1 cellular context compared by ENCODE assay signal in the genomic region with DNA sequence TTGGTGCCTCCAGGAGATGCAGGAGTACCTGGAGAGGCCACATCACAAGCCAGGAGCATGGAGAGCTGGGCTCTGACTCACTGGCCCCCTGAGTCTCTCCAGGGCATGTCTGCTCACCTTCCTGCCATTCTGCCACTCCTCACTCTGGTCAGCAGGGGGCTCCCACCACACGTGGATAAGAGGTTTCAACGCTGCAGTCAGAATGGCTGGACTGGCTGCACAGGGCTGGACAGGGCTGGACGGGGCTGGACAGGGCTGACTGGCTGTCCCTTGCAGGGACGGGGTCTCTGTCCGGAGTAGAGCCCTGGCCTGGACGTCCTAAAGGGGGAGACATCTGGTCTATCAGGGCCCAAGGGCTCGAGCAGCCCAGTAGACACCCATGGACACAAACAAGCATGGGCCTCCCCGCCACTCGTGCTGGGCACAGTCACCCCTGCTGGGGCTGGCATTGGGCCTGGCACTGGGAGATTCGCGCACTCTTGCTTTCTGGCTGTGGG.
TF ChIP-seq lines count a peak whose summit lies in the region.

No MANE protein-coding gene starts in this region.

TF ChIP-seq in SK-N-SH, 30 proteins besides CTCF, POLR2A, EP300 and RAD21 (continued from another document):
- TF ChIP-seq, protein P1, sequence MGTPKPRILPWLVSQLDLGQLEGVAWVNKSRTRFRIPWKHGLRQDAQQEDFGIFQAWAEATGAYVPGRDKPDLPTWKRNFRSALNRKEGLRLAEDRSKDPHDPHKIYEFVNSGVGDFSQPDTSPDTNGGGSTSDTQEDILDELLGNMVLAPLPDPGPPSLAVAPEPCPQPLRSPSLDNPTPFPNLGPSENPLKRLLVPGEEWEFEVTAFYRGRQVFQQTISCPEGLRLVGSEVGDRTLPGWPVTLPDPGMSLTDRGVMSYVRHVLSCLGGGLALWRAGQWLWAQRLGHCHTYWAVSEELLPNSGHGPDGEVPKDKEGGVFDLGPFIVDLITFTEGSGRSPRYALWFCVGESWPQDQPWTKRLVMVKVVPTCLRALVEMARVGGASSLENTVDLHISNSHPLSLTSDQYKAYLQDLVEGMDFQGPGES (IDR thresholded peaks at IDR 0.05; ENCODE audit: low read depth, low read length), result no peak
- TF ChIP-seq, protein P2, sequence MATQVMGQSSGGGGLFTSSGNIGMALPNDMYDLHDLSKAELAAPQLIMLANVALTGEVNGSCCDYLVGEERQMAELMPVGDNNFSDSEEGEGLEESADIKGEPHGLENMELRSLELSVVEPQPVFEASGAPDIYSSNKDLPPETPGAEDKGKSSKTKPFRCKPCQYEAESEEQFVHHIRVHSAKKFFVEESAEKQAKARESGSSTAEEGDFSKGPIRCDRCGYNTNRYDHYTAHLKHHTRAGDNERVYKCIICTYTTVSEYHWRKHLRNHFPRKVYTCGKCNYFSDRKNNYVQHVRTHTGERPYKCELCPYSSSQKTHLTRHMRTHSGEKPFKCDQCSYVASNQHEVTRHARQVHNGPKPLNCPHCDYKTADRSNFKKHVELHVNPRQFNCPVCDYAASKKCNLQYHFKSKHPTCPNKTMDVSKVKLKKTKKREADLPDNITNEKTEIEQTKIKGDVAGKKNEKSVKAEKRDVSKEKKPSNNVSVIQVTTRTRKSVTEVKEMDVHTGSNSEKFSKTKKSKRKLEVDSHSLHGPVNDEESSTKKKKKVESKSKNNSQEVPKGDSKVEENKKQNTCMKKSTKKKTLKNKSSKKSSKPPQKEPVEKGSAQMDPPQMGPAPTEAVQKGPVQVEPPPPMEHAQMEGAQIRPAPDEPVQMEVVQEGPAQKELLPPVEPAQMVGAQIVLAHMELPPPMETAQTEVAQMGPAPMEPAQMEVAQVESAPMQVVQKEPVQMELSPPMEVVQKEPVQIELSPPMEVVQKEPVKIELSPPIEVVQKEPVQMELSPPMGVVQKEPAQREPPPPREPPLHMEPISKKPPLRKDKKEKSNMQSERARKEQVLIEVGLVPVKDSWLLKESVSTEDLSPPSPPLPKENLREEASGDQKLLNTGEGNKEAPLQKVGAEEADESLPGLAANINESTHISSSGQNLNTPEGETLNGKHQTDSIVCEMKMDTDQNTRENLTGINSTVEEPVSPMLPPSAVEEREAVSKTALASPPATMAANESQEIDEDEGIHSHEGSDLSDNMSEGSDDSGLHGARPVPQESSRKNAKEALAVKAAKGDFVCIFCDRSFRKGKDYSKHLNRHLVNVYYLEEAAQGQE (IDR thresholded peaks at IDR 0.05; ENCODE audit: low read depth, low read length), result peak; percentile 82
- peak; percentile 99 for TF ChIP-seq SMC3 (IDR thresholded peaks at IDR 0.05; ENCODE audit: low read depth, low read length)
TF ChIP-seq in SK-N-SH: peak in this region for 4.
